ENCODE assay signal across 30 cellular contexts in genomic region chr20:1241456-1241855, GRCh38. TPM values are rescaled to one million over a fixed set of nuclear protein-coding genes. Genes with fewer than 3 reads are reported as not detected.
"Had no signal": no experiment of that assay in that cellular context is flagged by ENCODE, and none has a peak within 500 bp of the region (broad histone marks: within the 10 kb centered on the region; RNA-seq: fewer than 3 reads in every experiment).

No MANE protein-coding gene starts in this region.

- H3K4me3 ChIP-seq: ascending aorta, body of pancreas, MG63, Peyer's patch had no signal

- H3K27ac ChIP-seq: ascending aorta, body of pancreas, Peyer's patch had no signal

- H3K4me1 ChIP-seq: ascending aorta, body of pancreas, Peyer's patch had no signal

- DNase-seq: activated CD4-positive, alpha-beta T cell treated with anti-CD3 and anti-CD28 coated beads for 1 hour; activated CD4-positive, alpha-beta T cell treated with anti-CD3 and anti-CD28 coated beads, Interleukin-2, amount 10 ng/mL, durations not matched to agents 24 days and 14 days; activated CD4-positive, alpha-beta T cell treated with anti-CD3 and anti-CD28 coated beads, Interleukin-2, amount 50 U/mL, for 48 hours; activated CD8-positive, alpha-beta memory T cell treated with anti-CD3 and anti-CD28 coated beads, Interleukin-2, amount 10 ng/mL, durations not matched to agents 7 days and 5 days; activated effector memory CD4-positive, alpha-beta T cell treated with Interleukin-2 at 50 U/mL for 16 hours; activated naive CD4-positive, alpha-beta T cell; activated naive CD8-positive, alpha-beta T cell treated with anti-CD3 and anti-CD28 coated beads, Interleukin-2, amount 50 U/mL, for 24 hours; activated T-cell treated with anti-CD3 and anti-CD28 coated beads, Interleukin-2, amount 50 U/mL, for 24 hours; amniotic stem cell; body of pancreas; MG63; MV-4-11; NCI-H1092 treated with DMSO at 0.1 percent for 48 hours; NCI-H1417 treated with DMSO at 0.1 percent for 48 hours; NCI-H1694; NCI-H2029; NCI-H2107; NCI-H510A treated with DMSO at 0.1 percent for 48 hours; NCI-H69; Peyer's patch; SHP77 treated with DMSO at 0.1 percent for 48 hours; T-helper 17 cell; T-helper 9 cell had no signal

- H3K9me3 ChIP-seq: ascending aorta, body of pancreas, MG63, Peyer's patch had no signal

- H3K27me3 ChIP-seq: ascending aorta, body of pancreas, MG63, Peyer's patch had no signal

- ATAC-seq: activated CD8-positive, alpha-beta memory T cell treated with anti-CD3 and anti-CD28 coated beads, Interleukin-2, amount 10 ng/mL, durations not matched to agents 7 days and 5 days; activated naive CD4-positive, alpha-beta T cell treated with anti-CD3 and anti-CD28 coated beads, Interleukin-2, amount 50 U/mL, for 72 hours; activated naive CD8-positive, alpha-beta T cell treated with anti-CD3 and anti-CD28 coated beads, Interleukin-2, amount 50 U/mL, for 24 hours; body of pancreas; T-helper 17 cell; WTC11 had no signal

- H3K36me3 ChIP-seq: ascending aorta, MG63, Peyer's patch had no signal

RNA-seq across cellular contexts. Expression of gene RAD21L1, which starts 15.6 kb away (rescaled TPM):
- total RNA-seq: activated CD4-positive, alpha-beta T cell treated with anti-CD3 and anti-CD28 coated beads, Interleukin-2, amount 10 ng/mL, durations not matched to agents 24 days and 14 days; activated T-helper 1 cell treated with anti-CD3 and anti-CD28 coated beads, Interleukin-12 subunit alpha, Interleukin-12 subunit beta, Interleukin-2, Interleukin-4 antibody, amounts not matched to agents 30 ng/mL and 10 ng/mL and 1 ng/mL, durations not matched to agents 14 hours and 24 hours and 36 hours; ascending aorta; body of pancreas; Peyer's patch; T-helper 17 cell had no signal

RNA-seq across cellular contexts. Expression of gene C20orf202, which starts 38.2 kb away (rescaled TPM):
- total RNA-seq: activated CD4-positive, alpha-beta T cell treated with anti-CD3 and anti-CD28 coated beads, Interleukin-2, amount 10 ng/mL, durations not matched to agents 24 days and 14 days; activated CD8-positive, alpha-beta memory T cell treated with anti-CD3 and anti-CD28 coated beads, Interleukin-2, amount 10 ng/mL, durations not matched to agents 7 days and 5 days; activated T-helper 1 cell treated with anti-CD3 and anti-CD28 coated beads, Interleukin-12 subunit alpha, Interleukin-12 subunit beta, Interleukin-2, Interleukin-4 antibody, amounts not matched to agents 30 ng/mL and 10 ng/mL and 1 ng/mL, durations not matched to agents 14 hours and 24 hours and 36 hours; ascending aorta; body of pancreas; bronchial epithelial cell; LHCN-M2; SK-MEL-5 had no signal

RNA-seq across cellular contexts. Expression of gene TMEM74B, which starts 56.7 kb away (rescaled TPM):
- total RNA-seq: ascending aorta, body of pancreas, bronchial epithelial cell, LHCN-M2 had no signal
